In the genomic region with DNA sequence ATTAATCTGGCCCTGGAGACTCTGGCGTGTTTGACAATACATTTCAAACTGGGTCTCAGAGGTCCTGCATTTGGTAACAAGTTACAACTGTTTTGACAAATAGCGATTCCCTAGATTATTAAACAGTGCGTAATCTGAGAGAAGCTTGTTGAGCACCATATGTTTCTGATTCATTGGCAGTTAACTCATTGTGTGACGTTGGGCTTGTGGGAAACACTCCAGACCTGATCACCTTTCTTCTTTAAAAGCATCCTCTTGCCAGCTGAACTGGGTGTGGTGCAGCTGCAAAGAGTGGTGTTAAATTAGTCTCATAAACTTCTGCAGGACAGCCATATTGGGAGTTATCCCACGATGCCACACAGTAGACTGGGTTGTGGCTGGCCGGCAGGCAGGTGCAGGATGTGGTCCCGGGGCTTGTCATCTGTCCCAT, we compare ENCODE assay signal across 12 cellular contexts.
A peak's percentile ranks its signal among the peaks of the same experiment; 100 is the strongest.
DNase-seq lines count a peak whose midpoint lies in the region; ATAC-seq, FAIRE-seq and TF ChIP-seq lines count a peak whose summit lies in the region.
"Had no signal": no experiment of that assay in that cellular context is flagged by ENCODE, and none has a peak within 500 bp of the region (broad histone marks: within the 10 kb centered on the region; RNA-seq: fewer than 3 reads in every experiment).

No MANE protein-coding gene starts in this region.

- POLR2A ChIA-PET in SK-N-SH (lab: Yijun Ruan, JAX): no interaction called here

- H3K9me3 ChIP-seq in SK-N-SH (no peaks in the 10 kb centered on the region), suprapubic skin (no peaks in the 10 kb centered on the region)
- H3K9me3 ChIP-seq: psoas muscle had no signal

- H4K20me1 ChIP-seq in SK-N-SH (ENCODE audit: insufficient read depth): no peaks in the 10 kb centered on the region

- H3K4me3 ChIP-seq in SK-N-SH (ENCODE audit: low read depth in 2 of 2, low read length in 1 of 2) (no peak overlapping the region), fibroblast of mammary gland (ENCODE audit: control insufficient read depth, low read depth, low read length) (no peak overlapping the region), suprapubic skin (no peak overlapping the region)
- H3K4me3 ChIP-seq: GM12878, psoas muscle had no signal

- no peak for FAIRE-seq in urothelium cell line (lab: Jason Lieb, UNC)
- FAIRE-seq: GM12878 had no signal

- ATAC-seq in SK-N-SH treated with all-trans-retinoic acid at 6 μM for 48 hours: no peak; the same call in 2 of the 3 replicates
- ATAC-seq in omental fat pad (ENCODE audit: low FRiP score): no peak
- ATAC-seq: GM12878 had no signal

- TF ChIP-seq RAD21 in SK-N-SH (IDR thresholded peaks at IDR 0.05; ENCODE audit: low read length): no peak

- H2AFZ ChIP-seq in SK-N-SH (ENCODE audit: low read depth): peak overlapping the region; percentile 25; the same call in 1 of the 2 replicates

- 7% methylated on average over 4 of the region's 7 CpGs for WGBS in SK-N-SH (ENCODE audit: low lambda C conversion rate)
- WGBS in suprapubic skin: 47% methylated on average over 7 of the region's 7 CpGs

- DNase-seq in SK-N-SH (no peak), NCI-H510A treated with DMSO at 0.1 percent for 48 hours (lab: John Stamatoyannopoulos, UW) (peak; percentile 76), fibroblast of mammary gland (ENCODE audit: low read depth) (peak; percentile 100), suprapubic skin (ENCODE audit: low spot score in 2 of 2) (no peak), middle frontal gyrus (ENCODE audit: extremely low spot score, low spot score) (no peak), omental fat pad (ENCODE audit: low spot score) (no peak), urothelium cell line (ENCODE audit: low spot score) (no peak)
- DNase-seq: activated T-cell treated with anti-CD3 and anti-CD28 coated beads, Interleukin-2, amount 50 U/mL, for 1 hour; AML-193; psoas muscle had no signal

- TF ChIP-seq EP300 in SK-N-SH (IDR thresholded peaks at IDR 0.05; ENCODE audit: borderline replicate concordance in 1 of 2, low read depth in 1 of 2, low read length in 1 of 2) (peak in 1 of 2 experiments; percentile 44; a peak in 2 of 4 replicates), suprapubic skin (IDR thresholded peaks at IDR 0.05) (no peak)

- no peaks in the 10 kb centered on the region for H3K27me3 ChIP-seq in SK-N-SH (ENCODE audit: insufficient read depth)
- no peaks in the 10 kb centered on the region for H3K27me3 ChIP-seq in suprapubic skin

- no peak overlapping the region; the same call in 1 of the 2 replicates for H3K4me2 ChIP-seq in SK-N-SH

- no peaks in the 10 kb centered on the region for H3K79me2 ChIP-seq in SK-N-SH (ENCODE audit: insufficient read depth)

- no peak for TF ChIP-seq POLR2A in suprapubic skin (IDR thresholded peaks at IDR 0.05)

- H3K9ac ChIP-seq in SK-N-SH: peak overlapping the region; percentile 29; the same call in 1 of the 2 replicates

- CTCF ChIA-PET in SK-N-SH (lab: Yijun Ruan, JAX): interaction anchor here (1.6 kb wide), 1 partner anchor 36 kb away, joined by 3 read pairs; no protein-coding TSS in a partner anchor

- H3K4me1 ChIP-seq in SK-N-SH (ENCODE audit: control insufficient read depth in 1 of 2, insufficient read depth in 2 of 2, low read depth in 1 of 2, low read length in 1 of 2) (peaks cover 0 to 2% of the 10 kb centered on the region in 2 experiments; a peak in 1 of 4 replicates), suprapubic skin (peaks cover 9% of the 10 kb centered on the region)
- H3K4me1 ChIP-seq: psoas muscle had no signal

- peak overlapping the region in 1 of 2 experiments; percentile 66; a peak in 2 of 4 replicates for H3K27ac ChIP-seq in SK-N-SH (ENCODE audit: low read depth in 2 of 2, low read length in 1 of 2)
- peak overlapping the region; percentile 40 for H3K27ac ChIP-seq in suprapubic skin
- H3K27ac ChIP-seq: psoas muscle had no signal

- TF ChIP-seq CTCF in SK-N-SH (IDR thresholded peaks at IDR 0.05): no peak
- TF ChIP-seq CTCF in fibroblast of mammary gland (conservative IDR thresholded peaks at IDR 0.05; ENCODE audit: control insufficient read depth, insufficient read depth, low read depth, low read length): no peak
- TF ChIP-seq CTCF in suprapubic skin (IDR thresholded peaks at IDR 0.05): no peak
- TF ChIP-seq CTCF in omental fat pad (IDR thresholded peaks at IDR 0.05): no peak

- H3K9me2 ChIP-seq in SK-N-SH: no peaks in the 10 kb centered on the region

- H3F3A ChIP-seq in SK-N-SH (replicated peaks; ENCODE audit: insufficient read depth): no peaks in the 10 kb centered on the region

- no peaks in the 10 kb centered on the region for H3K36me3 ChIP-seq in SK-N-SH (replicated peaks in 1 of 2; ENCODE audit: control insufficient read depth in 1 of 2, insufficient read depth in 2 of 2, low read length in 1 of 2)
- H3K36me3 ChIP-seq in suprapubic skin: no peaks in the 10 kb centered on the region

TF ChIP-seq in SK-N-SH, 30 proteins besides CTCF, POLR2A, EP300 and RAD21:
- TF ChIP-seq JUND (IDR thresholded peaks at IDR 0.05) (peak; percentile 37; the same call in 1 of the 2 replicates), TEAD4 (IDR thresholded peaks at IDR 0.05; ENCODE audit: borderline replicate concordance, insufficient read depth) (no peak), RXRA (IDR thresholded peaks at IDR 0.05; ENCODE audit: borderline replicate concordance, low read depth) (no peak), MXI1 (IDR thresholded peaks at IDR 0.05; ENCODE audit: low read depth, low read length) (no peak), GABPA (IDR thresholded peaks at IDR 0.05; ENCODE audit: low read depth) (no peak), EZH2phosphoT487 (IDR thresholded peaks at IDR 0.05; ENCODE audit: borderline replicate concordance, low read depth) (no peak), FOSL2 (IDR thresholded peaks at IDR 0.05; ENCODE audit: borderline replicate concordance, low read depth) (peak; percentile 23; the same call in 1 of the 2 replicates), FOXJ3 (CRISPR knock-in tag; IDR thresholded peaks at IDR 0.05) (no peak), NFIC (IDR thresholded peaks at IDR 0.05; ENCODE audit: borderline replicate concordance) (peak; percentile 45; the same call in 1 of the 2 replicates), NRF1 (IDR thresholded peaks at IDR 0.05; ENCODE audit: low read depth, low read length) (no peak), TCF12 (IDR thresholded peaks at IDR 0.05) (peak; percentile 82)
- TF ChIP-seq, protein P1, sequence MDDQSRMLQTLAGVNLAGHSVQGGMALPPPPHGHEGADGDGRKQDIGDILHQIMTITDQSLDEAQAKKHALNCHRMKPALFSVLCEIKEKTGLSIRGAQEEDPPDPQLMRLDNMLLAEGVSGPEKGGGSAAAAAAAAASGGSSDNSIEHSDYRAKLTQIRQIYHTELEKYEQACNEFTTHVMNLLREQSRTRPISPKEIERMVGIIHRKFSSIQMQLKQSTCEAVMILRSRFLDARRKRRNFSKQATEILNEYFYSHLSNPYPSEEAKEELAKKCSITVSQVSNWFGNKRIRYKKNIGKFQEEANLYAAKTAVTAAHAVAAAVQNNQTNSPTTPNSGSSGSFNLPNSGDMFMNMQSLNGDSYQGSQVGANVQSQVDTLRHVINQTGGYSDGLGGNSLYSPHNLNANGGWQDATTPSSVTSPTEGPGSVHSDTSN (IDR thresholded peaks at IDR 0.05): peak; percentile 41

TF ChIP-seq in SK-N-SH treated with all-trans-retinoic acid at 6 μM for 48 hours, 23 proteins besides CTCF, POLR2A, EP300 and RAD21:
- TF ChIP-seq OSR1 (CRISPR knock-in tag; IDR thresholded peaks at IDR 0.05): no peak
- TF ChIP-seq, protein P2, sequence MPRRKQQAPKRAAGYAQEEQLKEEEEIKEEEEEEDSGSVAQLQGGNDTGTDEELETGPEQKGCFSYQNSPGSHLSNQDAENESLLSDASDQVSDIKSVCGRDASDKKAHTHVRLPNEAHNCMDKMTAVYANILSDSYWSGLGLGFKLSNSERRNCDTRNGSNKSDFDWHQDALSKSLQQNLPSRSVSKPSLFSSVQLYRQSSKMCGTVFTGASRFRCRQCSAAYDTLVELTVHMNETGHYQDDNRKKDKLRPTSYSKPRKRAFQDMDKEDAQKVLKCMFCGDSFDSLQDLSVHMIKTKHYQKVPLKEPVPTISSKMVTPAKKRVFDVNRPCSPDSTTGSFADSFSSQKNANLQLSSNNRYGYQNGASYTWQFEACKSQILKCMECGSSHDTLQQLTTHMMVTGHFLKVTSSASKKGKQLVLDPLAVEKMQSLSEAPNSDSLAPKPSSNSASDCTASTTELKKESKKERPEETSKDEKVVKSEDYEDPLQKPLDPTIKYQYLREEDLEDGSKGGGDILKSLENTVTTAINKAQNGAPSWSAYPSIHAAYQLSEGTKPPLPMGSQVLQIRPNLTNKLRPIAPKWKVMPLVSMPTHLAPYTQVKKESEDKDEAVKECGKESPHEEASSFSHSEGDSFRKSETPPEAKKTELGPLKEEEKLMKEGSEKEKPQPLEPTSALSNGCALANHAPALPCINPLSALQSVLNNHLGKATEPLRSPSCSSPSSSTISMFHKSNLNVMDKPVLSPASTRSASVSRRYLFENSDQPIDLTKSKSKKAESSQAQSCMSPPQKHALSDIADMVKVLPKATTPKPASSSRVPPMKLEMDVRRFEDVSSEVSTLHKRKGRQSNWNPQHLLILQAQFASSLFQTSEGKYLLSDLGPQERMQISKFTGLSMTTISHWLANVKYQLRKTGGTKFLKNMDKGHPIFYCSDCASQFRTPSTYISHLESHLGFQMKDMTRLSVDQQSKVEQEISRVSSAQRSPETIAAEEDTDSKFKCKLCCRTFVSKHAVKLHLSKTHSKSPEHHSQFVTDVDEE (CRISPR knock-in tag; IDR thresholded peaks at IDR 0.05): no peak
- no peak for TF ChIP-seq BACH2 (CRISPR knock-in tag; IDR thresholded peaks at IDR 0.05; ENCODE audit: borderline replicate concordance)
- no peak for TF ChIP-seq GLIS3 (CRISPR knock-in tag; IDR thresholded peaks at IDR 0.05)
- TF ChIP-seq POU6F1 (CRISPR knock-in tag; IDR thresholded peaks at IDR 0.05; ENCODE audit: borderline replicate concordance, low read depth): no peak

Comparison
In these comparisons a context has a peak if more than half of its experiments do, and no peak if none do; other contexts are left out.
1. DNase-seq: peak in NCI-H510A treated with DMSO at 0.1 percent for 48 hours (single experiment) and fibroblast of mammary gland (single experiment); none in SK-N-SH (single experiment), suprapubic skin (0 of 2), middle frontal gyrus (single experiment), omental fat pad (single experiment) and urothelium cell line (single experiment).